24 cellular contexts compared by ENCODE assay signal in genomic region chr14:55545779-55546178, GRCh38. TPM values are rescaled to one million over a fixed set of nuclear protein-coding genes. Genes with fewer than 3 reads are reported as not detected.
DNase-seq lines count a peak whose midpoint lies in the region; ATAC-seq and TF ChIP-seq lines count a peak whose summit lies in the region.
"Had no signal": no experiment of that assay in that cellular context is flagged by ENCODE, and none has a peak within 500 bp of the region (broad histone marks: within the 10 kb centered on the region; RNA-seq: fewer than 3 reads in every experiment).

No MANE protein-coding gene starts in this region.

- no peak for TF ChIP-seq CTCF in activated B cell treated with CpG ODN at 0.5 μM for 24 hours (IDR thresholded peaks at IDR 0.05)
- no peak for TF ChIP-seq CTCF in suprapubic skin (IDR thresholded peaks at IDR 0.05)

- peaks cover 12% of the 10 kb centered on the region for H3K4me1 Mint-ChIP-seq in activated B cell treated with CpG ODN at 0.5 μM for 24 hours
- H3K4me1 Mint-ChIP-seq in activated T-helper 2 cell treated with anti-CD3 and anti-CD28 coated beads, Interferon-gamma antibody, Interleukin-2, Interleukin-4, amounts not matched to agents 10 μg/mL and 5 μg/mL and 100 μg/mL, durations not matched to agents 14 hours and 24 hours and 36 hours (ENCODE audit: low read depth): peaks cover 12% of the 10 kb centered on the region
- H3K4me1 Mint-ChIP-seq: CD4-positive, alpha-beta memory T cell; GM23338 had no signal

- no peaks in the 10 kb centered on the region for H3K36me3 ChIP-seq in suprapubic skin
- H3K36me3 ChIP-seq: gastrocnemius medialis had no signal

- no peak for TF ChIP-seq EP300 in suprapubic skin (IDR thresholded peaks at IDR 0.05)

- H3K4me3 ChIP-seq in suprapubic skin: no peak overlapping the region
- H3K4me3 ChIP-seq: gastrocnemius medialis, GM23338, lung had no signal

- TF ChIP-seq POLR2A in suprapubic skin (IDR thresholded peaks at IDR 0.05): no peak

- no peaks in the 10 kb centered on the region for H3K9me3 ChIP-seq in suprapubic skin
- H3K9me3 ChIP-seq: gastrocnemius medialis, SK-N-SH had no signal

- H3K36me3 Mint-ChIP-seq in activated B cell treated with CpG ODN at 0.5 μM for 24 hours (ENCODE audit: low read depth): no peaks in the 10 kb centered on the region
- H3K36me3 Mint-ChIP-seq in activated T-helper 2 cell treated with anti-CD3 and anti-CD28 coated beads, Interferon-gamma antibody, Interleukin-2, Interleukin-4, amounts not matched to agents 10 μg/mL and 5 μg/mL and 100 μg/mL, durations not matched to agents 14 hours and 24 hours and 36 hours (ENCODE audit: low read depth): no peaks in the 10 kb centered on the region
- H3K36me3 Mint-ChIP-seq: activated naive CD4-positive, alpha-beta T cell treated with anti-CD3 and anti-CD28 coated beads, Interleukin-2, amount 50 U/mL, for 72 hours; CD4-positive, alpha-beta memory T cell had no signal

- no peaks in the 10 kb centered on the region for H3K27me3 ChIP-seq in suprapubic skin
- H3K27me3 ChIP-seq: gastrocnemius medialis had no signal

- CTCF ChIA-PET in activated B cell treated with CpG ODN at 0.5 μM for 24 hours (lab: Charles Lee): no interaction called here

- no peak overlapping the region for H3K4me3 Mint-ChIP-seq in activated B cell treated with CpG ODN at 0.5 μM for 24 hours
- no peak overlapping the region for H3K4me3 Mint-ChIP-seq in activated T-helper 2 cell treated with anti-CD3 and anti-CD28 coated beads, Interferon-gamma antibody, Interleukin-2, Interleukin-4, amounts not matched to agents 10 μg/mL and 5 μg/mL and 100 μg/mL, durations not matched to agents 14 hours and 24 hours and 36 hours (ENCODE audit: low read depth)
- H3K4me3 Mint-ChIP-seq: activated T-cell treated with anti-CD3 and anti-CD28 coated beads, Interleukin-2, amount 50 U/mL, for 4 hours; CD4-positive, alpha-beta memory T cell; GM23338 had no signal

- 72% methylated on average over 1 of the region's 1 CpG for WGBS in suprapubic skin

- intact Hi-C loops in activated B cell treated with CpG ODN at 0.5 μM for 24 hours (cut with micrococcal nuclease): no loop called here
- intact Hi-C loops in activated T-helper 2 cell treated with anti-CD3 and anti-CD28 coated beads, Interferon-gamma antibody, Interleukin-2, Interleukin-4, amounts not matched to agents 10 μg/mL and 5 μg/mL and 100 μg/mL, durations not matched to agents 14 hours and 24 hours and 36 hours (cut with micrococcal nuclease): loop anchor here (10.0 kb wide), 1 partner anchor 81 kb away; no protein-coding TSS in a partner anchor

- H3K27me3 Mint-ChIP-seq in activated B cell treated with CpG ODN at 0.5 μM for 24 hours: no peaks in the 10 kb centered on the region
- peaks cover 7% of the 10 kb centered on the region for H3K27me3 Mint-ChIP-seq in activated T-helper 2 cell treated with anti-CD3 and anti-CD28 coated beads, Interferon-gamma antibody, Interleukin-2, Interleukin-4, amounts not matched to agents 10 μg/mL and 5 μg/mL and 100 μg/mL, durations not matched to agents 14 hours and 24 hours and 36 hours (ENCODE audit: low read depth)
- H3K27me3 Mint-ChIP-seq: CD4-positive, alpha-beta memory T cell had no signal

- H3K27ac ChIP-seq in suprapubic skin: no peak overlapping the region
- H3K27ac ChIP-seq: gastrocnemius medialis had no signal

- DNase-seq in activated B cell treated with CpG ODN at 0.5 μM for 24 hours: no peak
- DNase-seq in activated T-helper 2 cell treated with anti-CD3 and anti-CD28 coated beads, Interferon-gamma antibody, Interleukin-2, Interleukin-4, amounts not matched to agents 10 μg/mL and 5 μg/mL and 100 μg/mL, durations not matched to agents 14 hours and 24 hours and 36 hours (ENCODE audit: low spot score): no peak
- no peak for DNase-seq in suprapubic skin (ENCODE audit: low spot score in 2 of 2)
- DNase-seq: activated T-cell treated with anti-CD3 and anti-CD28 coated beads, Interleukin-2, amount 50 U/mL, for 4 hours; CD4-positive, alpha-beta memory T cell; effector CD4-positive, alpha-beta T cell; gastrocnemius medialis; kidney; NCI-H1930; NCI-H510A; NK-92 treated with Interleukin-12 subunit alpha and Interleukin-12 subunit beta, amount 100 ng/mL, for 24 hours; occipital lobe; SK-N-SH; T-helper 9 cell had no signal

- H3K9me3 Mint-ChIP-seq in activated B cell treated with CpG ODN at 0.5 μM for 24 hours: no peaks in the 10 kb centered on the region
- no peaks in the 10 kb centered on the region for H3K9me3 Mint-ChIP-seq in activated T-helper 2 cell treated with anti-CD3 and anti-CD28 coated beads, Interferon-gamma antibody, Interleukin-2, Interleukin-4, amounts not matched to agents 10 μg/mL and 5 μg/mL and 100 μg/mL, durations not matched to agents 14 hours and 24 hours and 36 hours
- H3K9me3 Mint-ChIP-seq: activated naive CD4-positive, alpha-beta T cell treated with anti-CD3 and anti-CD28 coated beads, Interleukin-2, amount 50 U/mL, for 72 hours; GM23338 had no signal

- H3K27ac Mint-ChIP-seq in activated B cell treated with CpG ODN at 0.5 μM for 24 hours: peak overlapping the region; percentile 46
- no peak overlapping the region for H3K27ac Mint-ChIP-seq in activated T-helper 2 cell treated with anti-CD3 and anti-CD28 coated beads, Interferon-gamma antibody, Interleukin-2, Interleukin-4, amounts not matched to agents 10 μg/mL and 5 μg/mL and 100 μg/mL, durations not matched to agents 14 hours and 24 hours and 36 hours
- H3K27ac Mint-ChIP-seq: CD4-positive, alpha-beta memory T cell; GM23338 had no signal

- POLR2A ChIA-PET in activated B cell treated with CpG ODN at 0.5 μM for 24 hours (lab: Charles Lee): no interaction called here

- peak; percentile 12 for ATAC-seq in GM18907 (IDR thresholded peaks at IDR 0.05; ENCODE audit: unreplicated experiment)
- ATAC-seq in GM21723 (IDR thresholded peaks at IDR 0.05; ENCODE audit: unreplicated experiment): peak; percentile 41
- peak; percentile 16 for ATAC-seq in HG03095 (IDR thresholded peaks at IDR 0.05; ENCODE audit: unreplicated experiment)
- ATAC-seq in activated B cell treated with CpG ODN at 0.5 μM for 24 hours (ENCODE audit: low read depth): no peak
- no peak for ATAC-seq in HG03025 (IDR thresholded peaks at IDR 0.05; ENCODE audit: low FRiP score, unreplicated experiment)
- ATAC-seq in HG02973 (IDR thresholded peaks at IDR 0.05; ENCODE audit: unreplicated experiment): no peak
- ATAC-seq: activated CD4-positive, CD25-positive, alpha-beta regulatory T cell treated with anti-CD3 and anti-CD28 coated beads, Interleukin-2, amount 50 U/mL, for 24 hours; activated naive CD4-positive, alpha-beta T cell treated with anti-CD3 and anti-CD28 coated beads, Interleukin-2, amount 50 U/mL, for 72 hours; activated T-cell treated with anti-CD3 and anti-CD28 coated beads, Interleukin-2, amount 50 U/mL, for 4 hours; esophagus mucosa; gastrocnemius medialis; GM23338 had no signal

- H3K4me1 ChIP-seq in suprapubic skin: peaks cover 7% of the 10 kb centered on the region
- H3K4me1 ChIP-seq: gastrocnemius medialis had no signal

RNA-seq across cellular contexts. Expression of gene KTN1, which starts 34.2 kb away (rescaled TPM):
- total RNA-seq in activated B cell treated with CpG ODN at 0.5 μM for 24 hours (108 and 116 TPM in 2 replicates), suprapubic skin (100 to 1,000 TPM in 3 of 4 donors, 10 to 100 TPM in 1; 89.7 to 147 (median 114) TPM)
- 135 and 137 TPM in 2 replicates for total RNA-seq in activated T-helper 2 cell treated with anti-CD3 and anti-CD28 coated beads, Interferon-gamma antibody, Interleukin-2, Interleukin-4, amounts not matched to agents 10 μg/mL and 5 μg/mL and 100 μg/mL, durations not matched to agents 14 hours and 24 hours and 36 hours

Comparison
In these comparisons a context has a peak if more than half of its experiments do, and no peak if none do; other contexts are left out.
1. ATAC-seq: peak in GM18907 (single experiment), GM21723 (single experiment) and HG03095 (single experiment); none in activated B cell treated with CpG ODN at 0.5 μM for 24 hours (single experiment), HG03025 (single experiment) and HG02973 (single experiment).